1 cellular context compared by ENCODE assay signal in the genomic region with DNA sequence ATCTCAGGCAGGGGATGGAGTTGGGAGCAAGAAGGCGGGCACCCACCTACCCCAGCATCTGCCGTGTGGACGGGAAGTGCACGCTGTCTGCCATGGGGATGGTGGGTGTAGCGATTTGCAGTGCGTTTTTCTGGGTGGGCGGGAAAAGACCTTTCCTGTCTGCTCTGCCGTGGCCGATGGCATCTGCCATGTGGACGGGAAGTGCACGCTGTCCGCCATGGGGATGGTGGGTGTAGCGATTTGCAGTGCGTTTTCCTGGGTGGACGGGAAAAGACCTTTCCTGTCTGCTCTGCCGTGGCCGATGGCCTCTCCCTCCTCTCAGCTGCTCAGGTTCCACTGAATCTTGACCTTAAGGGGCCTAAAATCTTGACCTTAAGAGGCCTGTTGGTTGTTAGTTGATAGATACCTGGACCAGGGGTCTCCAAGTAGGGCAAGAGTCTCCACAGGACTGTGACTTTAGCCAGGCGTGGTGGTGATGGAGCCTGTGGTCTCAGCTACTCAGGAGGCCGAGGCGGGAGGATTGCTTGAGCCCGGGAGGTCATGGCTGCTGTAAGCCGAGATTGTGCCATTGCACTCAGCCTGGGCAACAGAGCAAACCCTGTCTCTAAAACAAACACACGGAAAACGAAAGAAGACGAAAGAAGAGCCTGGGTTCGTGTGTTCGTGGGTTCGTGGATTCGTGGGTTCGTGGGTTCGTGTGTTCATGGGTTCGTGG.
TF ChIP-seq lines count a peak whose summit lies in the region.

No MANE protein-coding gene starts in this region.

TF ChIP-seq in H1, 55 proteins besides CTCF, POLR2A, EP300 and RAD21:
- no peak for TF ChIP-seq FOSL1 (IDR thresholded peaks at IDR 0.05; ENCODE audit: insufficient read depth, low read depth, low read length)
- TF ChIP-seq SP4 (IDR thresholded peaks at IDR 0.05; ENCODE audit: low read length), result no peak
- no peak for TF ChIP-seq BRCA1 (IDR thresholded peaks at IDR 0.05; ENCODE audit: low read depth, low read length)
- TF ChIP-seq EGR1 (IDR thresholded peaks at IDR 0.05; ENCODE audit: borderline replicate concordance, low read depth, low read length), result peak; percentile 43; the same call in 1 of the 2 replicates
- TF ChIP-seq RBBP5 (IDR thresholded peaks at IDR 0.05; ENCODE audit: borderline replicate concordance, low read depth, low read length), result no peak
- TF ChIP-seq POU5F1 (IDR thresholded peaks at IDR 0.05; ENCODE audit: low read depth, low read length), result no peak
- no peak for TF ChIP-seq SIX5 (IDR thresholded peaks at IDR 0.05; ENCODE audit: low read depth, low read length)
- no peak for TF ChIP-seq TCF12 (IDR thresholded peaks at IDR 0.05; ENCODE audit: low read depth, low read length)
